ENCODE assay signal across 13 cellular contexts in the genomic region with DNA sequence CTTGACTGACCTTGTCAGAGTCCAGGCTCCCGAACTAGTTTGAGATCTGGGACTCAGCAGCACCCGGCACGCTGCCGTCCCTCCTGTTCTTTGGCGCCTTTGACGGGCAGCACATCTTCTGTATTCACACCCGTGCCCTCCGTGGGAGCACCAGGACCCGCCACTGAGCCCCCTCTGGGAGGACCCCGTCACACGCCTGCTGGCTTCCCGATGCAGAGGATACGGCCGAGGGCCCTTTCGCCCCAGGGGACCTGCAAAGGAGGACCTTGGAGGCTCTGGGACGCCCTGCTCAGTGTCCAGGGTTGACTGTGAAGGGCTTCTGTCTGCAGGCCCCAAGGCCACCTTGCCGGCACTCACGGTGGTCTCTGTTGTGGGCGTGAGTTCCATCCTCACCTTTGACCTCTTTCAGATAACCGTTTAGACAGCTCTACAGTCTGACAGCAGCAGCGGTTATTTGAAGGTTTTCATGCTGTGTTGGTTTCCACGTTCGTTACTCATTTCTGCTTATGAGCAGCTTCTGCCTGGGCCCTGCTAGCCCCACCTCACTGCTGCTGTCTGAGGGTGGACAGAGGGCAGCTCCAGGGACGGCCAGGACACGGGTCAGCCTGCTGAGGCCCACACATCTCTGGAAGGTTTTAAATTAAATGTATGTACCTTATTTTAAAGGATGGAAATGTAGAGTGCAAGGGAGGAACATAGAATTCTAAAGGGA. TPM values are rescaled to one million over a fixed set of nuclear protein-coding genes. Genes with fewer than 3 reads are reported as not detected.
DNase-seq lines count a peak whose midpoint lies in the region; ATAC-seq, FAIRE-seq and TF ChIP-seq lines count a peak whose summit lies in the region.
"Had no signal": no experiment of that assay in that cellular context is flagged by ENCODE, and none has a peak within 500 bp of the region (broad histone marks: within the 10 kb centered on the region; RNA-seq: fewer than 3 reads in every experiment).

No MANE protein-coding gene starts in this region.

- H3K9me3 Mint-ChIP-seq in activated CD8-positive, alpha-beta memory T cell treated with anti-CD3 and anti-CD28 coated beads, Interleukin-2, amount 10 ng/mL, durations not matched to agents 7 days and 5 days (ENCODE audit: low read depth), result no peaks in the 10 kb centered on the region
- H3K9me3 Mint-ChIP-seq: activated T-helper 17 cell treated with anti-CD3 and anti-CD28 coated beads, Interleukin-2, amount 50 U/mL, for 72 hours; T-helper 1 cell treated with Interleukin-12 subunit alpha and Interleukin-12 subunit beta and Interleukin-4 antibody, amounts not matched to agents 30 μg/mL and 1 μg/mL, for 36 hours had no signal

- H3K9me3 ChIP-seq in HepG2 (ENCODE audit: low read length) (no peaks in the 10 kb centered on the region), right lobe of liver (no peaks in the 10 kb centered on the region), mucosa of descending colon (no peaks in the 10 kb centered on the region)
- H3K9me3 ChIP-seq: ovary had no signal

- H3K27ac Mint-ChIP-seq in activated CD8-positive, alpha-beta memory T cell treated with anti-CD3 and anti-CD28 coated beads, Interleukin-2, amount 10 ng/mL, durations not matched to agents 7 days and 5 days, result peak overlapping the region; percentile 29
- H3K27ac Mint-ChIP-seq: activated T-helper 17 cell treated with anti-CD3 and anti-CD28 coated beads, Interleukin-2, amount 50 U/mL, for 72 hours; T-helper 1 cell treated with Interleukin-12 subunit alpha and Interleukin-12 subunit beta and Interleukin-4 antibody, amounts not matched to agents 30 μg/mL and 1 μg/mL, for 36 hours had no signal

- H3K4me3 ChIP-seq in HepG2 (replicated peaks in 1 of 3; ENCODE audit: insufficient read depth in 1 of 3, low read depth in 2 of 3, low read length in 3 of 3), result no peak overlapping the region
- H3K4me3 ChIP-seq in right lobe of liver, result no peak overlapping the region
- H3K4me3 ChIP-seq in mucosa of descending colon, result no peak overlapping the region
- H3K4me3 ChIP-seq: ovary had no signal

- TF ChIP-seq POLR2A in HepG2 (IDR thresholded peaks at IDR 0.05; ENCODE audit: insufficient read depth in 1 of 2, low read depth in 2 of 2, low read length in 2 of 2) (no peak), right lobe of liver (IDR thresholded peaks at IDR 0.05) (no peak)

- H3K4me1 Mint-ChIP-seq in activated CD8-positive, alpha-beta memory T cell treated with anti-CD3 and anti-CD28 coated beads, Interleukin-2, amount 10 ng/mL, durations not matched to agents 7 days and 5 days, result no peaks in the 10 kb centered on the region

- H3K79me2 ChIP-seq in HepG2 (ENCODE audit: insufficient read depth, low read length), result no peaks in the 10 kb centered on the region

- H3K27me3 Mint-ChIP-seq in activated CD8-positive, alpha-beta memory T cell treated with anti-CD3 and anti-CD28 coated beads, Interleukin-2, amount 10 ng/mL, durations not matched to agents 7 days and 5 days, result no peaks in the 10 kb centered on the region

- no peak for TF ChIP-seq CTCF in HepG2 (CRISPR knock-in tag; IDR thresholded peaks at IDR 0.05)
- no peak for TF ChIP-seq CTCF in right lobe of liver (IDR thresholded peaks at IDR 0.05)
- no peak for TF ChIP-seq CTCF in mucosa of descending colon (IDR thresholded peaks at IDR 0.05)

- BruUV-seq in HepG2 (replicated peaks; lab: Mats Ljungman, UMichigan), result no TSS peak

- in situ Hi-C loops in HepG2 (cut with HindIII; ENCODE audit: extremely low pct_ligation_motif_present, low pct_unique_long_range_greater_than_20kb), result no loop called here

- H3K36me3 Mint-ChIP-seq in activated CD8-positive, alpha-beta memory T cell treated with anti-CD3 and anti-CD28 coated beads, Interleukin-2, amount 10 ng/mL, durations not matched to agents 7 days and 5 days, result peaks cover 28% of the 10 kb centered on the region

- CTCF ChIA-PET in HepG2 (lab: Yijun Ruan, JAX; ENCODE audit: low intra/inter-chr PET ratio, low total read pairs), result no interaction called here
- CTCF ChIA-PET in activated CD8-positive, alpha-beta memory T cell treated with anti-CD3 and anti-CD28 coated beads, Interleukin-2, amount 10 ng/mL, durations not matched to agents 7 days and 5 days (lab: Charles Lee), result interaction anchor here (0.9 to 4.0 kb wide), 11 partner anchors 9 to 159 kb away, joined by 3 to 44 read pairs (median 5); partner anchors contain the start of genes AHRR and PDCD6

- TF ChIP-seq RAD21 in HepG2 (CRISPR knock-in tag; IDR thresholded peaks at IDR 0.05), result no peak

- WGBS in HepG2 (ENCODE audit: low lambda C conversion rate), result 78% methylated on average over 24 of the region's 25 CpGs
- 69% methylated on average over 10 of the region's 25 CpGs for WGBS in right lobe of liver (ENCODE audit: insufficient coverage, low coverage, low lambda C conversion rate, missing lambda C conversion rate)

- POLR2A ChIA-PET in HepG2 (lab: Yijun Ruan, JAX), result interaction anchor here (1.0 kb wide), 1 partner anchor 13 kb away, joined by 3 read pairs; the partner anchor contains the start of gene EXOC3

- H3K4me3 Mint-ChIP-seq in activated CD8-positive, alpha-beta memory T cell treated with anti-CD3 and anti-CD28 coated beads, Interleukin-2, amount 10 ng/mL, durations not matched to agents 7 days and 5 days, result no peak overlapping the region
- H3K4me3 Mint-ChIP-seq: activated T-helper 17 cell treated with anti-CD3 and anti-CD28 coated beads, Interleukin-2, amount 50 U/mL, for 72 hours; T-helper 1 cell treated with Interleukin-12 subunit alpha and Interleukin-12 subunit beta and Interleukin-4 antibody, amounts not matched to agents 30 μg/mL and 1 μg/mL, for 36 hours had no signal

- H3K27me3 ChIP-seq in HepG2 (ENCODE audit: control insufficient read depth in 1 of 2, insufficient read depth in 2 of 2, low read length in 2 of 2) (no peaks in the 10 kb centered on the region), right lobe of liver (no peaks in the 10 kb centered on the region)
- H3K27me3 ChIP-seq: ovary had no signal

- H3K27ac ChIP-seq in HepG2 (ENCODE audit: extremely low read length, insufficient read depth, low read length), result no peak overlapping the region
- H3K27ac ChIP-seq in right lobe of liver, result no peak overlapping the region
- H3K27ac ChIP-seq: ovary had no signal

- FAIRE-seq in HepG2 (lab: Jason Lieb, UNC), result no peak
- FAIRE-seq: D721Med had no signal

- H3K36me3 ChIP-seq in HepG2 (replicated peaks in 1 of 2; ENCODE audit: control insufficient read depth in 1 of 2, insufficient read depth in 2 of 2, low read length in 2 of 2) (no peaks in the 10 kb centered on the region), right lobe of liver (no peaks in the 10 kb centered on the region), mucosa of descending colon (ENCODE audit: low read depth) (no peaks in the 10 kb centered on the region)
- H3K36me3 ChIP-seq: ovary had no signal

- ATAC-seq in HepG2 (no peak), right lobe of liver (no peak), mucosa of descending colon (no peak), HG02870 (IDR thresholded peaks at IDR 0.05; ENCODE audit: unreplicated experiment) (no peak), GM21367 (IDR thresholded peaks at IDR 0.05; ENCODE audit: unreplicated experiment) (no peak), left lobe of liver (no peak)
- ATAC-seq in activated CD8-positive, alpha-beta memory T cell treated with anti-CD3 and anti-CD28 coated beads, Interleukin-2, amount 10 ng/mL, durations not matched to agents 7 days and 5 days, result no peak

- TF ChIP-seq EP300 in HepG2 (IDR thresholded peaks at IDR 0.05; ENCODE audit: low read depth in 2 of 2, low read length in 2 of 2) (no peak), HepG2 (CRISPR knock-in tag; IDR thresholded peaks at IDR 0.05; ENCODE audit: borderline replicate concordance) (no peak)

- intact Hi-C loops in HepG2 (cut with micrococcal nuclease; ENCODE audit: unreplicated experiment) (loop anchor here (5.0 kb wide), 1 partner anchor 113 kb away; no protein-coding TSS in a partner anchor), right lobe of liver (cut with DNase I) (no loop called here), mucosa of descending colon (cut with DNase I, micrococcal nuclease) (no loop called here), cardiac septum (cut with DNase I) (loop anchor here (5.0 kb wide), 1 partner anchor 113 kb away; no protein-coding TSS in a partner anchor)

- H3K4me1 ChIP-seq in HepG2 (ENCODE audit: insufficient read depth, low read length), result peaks cover 10% of the 10 kb centered on the region
- H3K4me1 ChIP-seq in right lobe of liver, result no peaks in the 10 kb centered on the region
- H3K4me1 ChIP-seq in mucosa of descending colon (ENCODE audit: low read depth), result peaks cover 22% of the 10 kb centered on the region

- no peak overlapping the region for H2AFZ ChIP-seq in HepG2 (ENCODE audit: low read length)

- DNase-seq in HepG2 (ENCODE audit: low spot score), result no peak
- no peak for DNase-seq in right lobe of liver
- DNase-seq in activated CD8-positive, alpha-beta memory T cell treated with anti-CD3 and anti-CD28 coated beads, Interleukin-2, amount 10 ng/mL, durations not matched to agents 7 days and 5 days, result no peak
- DNase-seq in mucosa of descending colon, result peak in 2 of 3 donors; percentile 7 to 49
- DNase-seq in cardiac septum (ENCODE audit: low spot score), result no peak
- DNase-seq in left lobe of liver (ENCODE audit: low spot score), result no peak
- DNase-seq: NCI-H187 treated with DMSO at 0.1 percent for 48 hours had no signal

- no peak overlapping the region; the same call in 1 of the 2 replicates for H3K9ac ChIP-seq in HepG2 (ENCODE audit: insufficient read depth, low read depth, low read length)

- 0 out of 2 replicates have a peak overlapping the region, but pooled peaks have one; percentile 48 for H3K4me2 ChIP-seq in HepG2 (ENCODE audit: low read depth, low read length)

- no peaks in the 10 kb centered on the region for H4K20me1 ChIP-seq in HepG2 (ENCODE audit: insufficient read depth, low read length)

RNA-seq across cellular contexts. Expression of gene EXOC3, which starts 12.6 kb away (rescaled TPM):
- total RNA-seq in HepG2 (2016; rRNA removed; fragmentation: Illumina TruSeq; extraction: Trizol) (16.0 and 20.5 TPM in 2 replicates), right lobe of liver (10 to 100 TPM; 14.6 to 24.3 (median 20.0) TPM), mucosa of descending colon (10 to 100 TPM; 67.0 to 89.1 (median 76.8) TPM), cardiac septum (42.9 TPM), left lobe of liver (25.7 TPM)
- 7.2 and 7.9 TPM in 2 replicates for total RNA-seq in HepG2 (2016; cell fraction: cytosol; rRNA removed; fragmentation: Illumina TruSeq; extraction: Trizol; ENCODE audit: low read depth)
- total RNA-seq in HepG2 (2016; cell fraction: insoluble cytoplasmic fraction; rRNA removed; fragmentation: Illumina TruSeq; extraction: Trizol), result 14.6 and 19.5 TPM in 2 replicates
- total RNA-seq in HepG2 (2016; cell fraction: membrane; rRNA removed; fragmentation: Illumina TruSeq; extraction: Trizol), result 13.8 and 14.1 TPM in 2 replicates
- total RNA-seq in HepG2 (2016; cell fraction: nucleus; rRNA removed; fragmentation: Illumina TruSeq; extraction: Trizol), result 11.2 and 13.3 TPM in 2 replicates
- polyA plus RNA-seq in HepG2 (2011; rRNA removed), result 9.2 and 11.8 TPM in 2 replicates
- polyA plus RNA-seq in HepG2 (2011; cell fraction: cytosol; rRNA removed), result 6.8 and 8.3 TPM in 2 replicates
- 26.9 and 28.5 TPM in 2 replicates for polyA plus RNA-seq in HepG2 (2011; cell fraction: nucleus; rRNA removed)
- 14.6 and 15.2 TPM in 2 replicates for polyA plus RNA-seq in HepG2 (2012)
- polyA plus RNA-seq in HepG2 (2016; cell fraction: cytosol; fragmentation: Illumina TruSeq; extraction: Trizol; ENCODE audit: low read depth), result 5.5 and 5.9 TPM in 2 replicates
- 14.3 and 16.5 TPM in 2 replicates for polyA plus RNA-seq in HepG2 (2016; cell fraction: insoluble cytoplasmic fraction; fragmentation: Illumina TruSeq; extraction: Trizol; ENCODE audit: low read depth)
- 7.8 and 8.8 TPM in 2 replicates for polyA plus RNA-seq in HepG2 (2016; cell fraction: membrane; fragmentation: Illumina TruSeq; extraction: Trizol; ENCODE audit: low read depth)
- 28.1 and 32.7 TPM in 2 replicates for polyA plus RNA-seq in HepG2 (2016; cell fraction: nucleus; fragmentation: Illumina TruSeq; extraction: Trizol; ENCODE audit: insufficient read depth, low read depth)
- polyA minus RNA-seq in HepG2 (2011; rRNA and poly(A)+ RNA removed; ENCODE audit: low replicate concordance), result 15.9 and 55.4 TPM in 2 replicates
- 6.1 and 7.2 TPM in 2 replicates for polyA minus RNA-seq in HepG2 (2011; cell fraction: cytosol; rRNA and poly(A)+ RNA removed)
- 12.9 and 14.2 TPM in 2 replicates for polyA minus RNA-seq in HepG2 (2011; cell fraction: nucleus; rRNA and poly(A)+ RNA removed)
- 10 to 100 TPM; 68.2 to 71.2 TPM for total RNA-seq in activated CD8-positive, alpha-beta memory T cell treated with anti-CD3 and anti-CD28 coated beads, Interleukin-2, amount 10 ng/mL, durations not matched to agents 7 days and 5 days

Comparison
In these comparisons a context has a peak if more than half of its experiments do, and no peak if none do; other contexts are left out.
1. intact Hi-C loops: an anchor here in HepG2 (5.0 kb wide) and cardiac septum (5.0 kb wide); none called in right lobe of liver and mucosa of descending colon.
2. DNase-seq: peak in mucosa of descending colon (2 of 3); none in HepG2 (single experiment), right lobe of liver (0 of 3), activated CD8-positive, alpha-beta memory T cell treated with anti-CD3 and anti-CD28 coated beads, Interleukin-2, amount 10 ng/mL, durations not matched to agents 7 days and 5 days (single experiment), cardiac septum (single experiment) and left lobe of liver (single experiment).